In the genomic region with DNA sequence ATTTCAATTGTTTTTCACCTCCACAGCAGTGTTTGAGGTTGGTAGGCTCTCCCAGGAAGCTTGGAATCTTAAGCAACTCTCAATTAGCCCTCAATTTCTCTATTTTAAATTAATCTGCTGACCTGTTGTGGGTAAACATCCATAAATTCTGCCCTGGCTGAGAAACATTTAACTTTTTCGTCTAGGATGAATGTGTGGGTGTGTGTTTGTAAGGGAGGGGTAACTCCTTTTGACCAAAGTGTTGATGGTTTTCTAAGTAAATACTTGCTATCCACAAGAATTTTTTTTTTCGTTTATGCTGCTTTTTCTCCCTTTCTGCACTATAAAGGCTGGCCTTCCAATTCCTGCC, we compare ENCODE assay signal across 8 cellular contexts. TPM values are rescaled to one million over a fixed set of nuclear protein-coding genes. Genes with fewer than 3 reads are reported as not detected.
DNase-seq lines count a peak whose midpoint lies in the region; ATAC-seq, FAIRE-seq and TF ChIP-seq lines count a peak whose summit lies in the region.

No MANE protein-coding gene starts in this region.

- H3K9me3 Mint-ChIP-seq in activated CD4-positive, alpha-beta T cell treated with anti-CD3 and anti-CD28 coated beads, Interleukin-2, amount 10 ng/mL, durations not matched to agents 7 days and 5 days = no peaks in the 10 kb centered on the region

- CTCF ChIA-PET in activated CD4-positive, alpha-beta T cell treated with anti-CD3 and anti-CD28 coated beads, Interleukin-2, amount 10 ng/mL, durations not matched to agents 7 days and 5 days (lab: Charles Lee) = interaction anchor here (1.2 to 1.5 kb wide), 2 partner anchors 13 to 17 kb away, joined by 3 to 4 read pairs; no protein-coding TSS in a partner anchor
- CTCF ChIA-PET in HepG2 (lab: Yijun Ruan, JAX; ENCODE audit: low intra/inter-chr PET ratio, low total read pairs) = interaction anchor here (1.4 kb wide), 1 partner anchor 150 kb away, joined by 3 read pairs; no protein-coding TSS in a partner anchor

- H3K79me2 ChIP-seq in HepG2 (ENCODE audit: insufficient read depth, low read length) = peaks cover 46% of the 10 kb centered on the region

- ATAC-seq in HepG2 = no peak

- no peak for TF ChIP-seq EP300 in HepG2 (IDR thresholded peaks at IDR 0.05; ENCODE audit: low read depth in 2 of 2, low read length in 2 of 2)
- no peak for TF ChIP-seq EP300 in HepG2 (CRISPR knock-in tag; IDR thresholded peaks at IDR 0.05; ENCODE audit: borderline replicate concordance)

- POLR2A ChIA-PET in activated CD4-positive, alpha-beta T cell treated with anti-CD3 and anti-CD28 coated beads, Interleukin-2, amount 10 ng/mL, durations not matched to agents 7 days and 5 days (lab: Charles Lee) = interaction anchor here (0.6 to 1.0 kb wide), 2 partner anchors 82 to 239 kb away, joined by 3 read pairs; no protein-coding TSS in a partner anchor
- POLR2A ChIA-PET in HepG2 (lab: Yijun Ruan, JAX) = interaction anchor here (1.0 to 2.2 kb wide), 8 partner anchors 9 to 346 kb away, joined by 3 to 13 read pairs (median 5); a partner anchor contains a TSS

- TF ChIP-seq CTCF in ascending aorta (IDR thresholded peaks at IDR 0.05) (no peak), HepG2 (CRISPR knock-in tag; IDR thresholded peaks at IDR 0.05) (no peak), thyroid gland (IDR thresholded peaks at IDR 0.05) (no peak)

- peaks cover 48% of the 10 kb centered on the region for H3K4me1 Mint-ChIP-seq in activated CD4-positive, alpha-beta T cell treated with anti-CD3 and anti-CD28 coated beads, Interleukin-2, amount 10 ng/mL, durations not matched to agents 7 days and 5 days

- H3K4me3 ChIP-seq in ascending aorta = peak overlapping the region; percentile 63 to 88
- peak overlapping the region; percentile 77 to 99 (median 94) for H3K4me3 ChIP-seq in HepG2 (replicated peaks in 1 of 3; ENCODE audit: insufficient read depth in 1 of 3, low read depth in 2 of 3, low read length in 3 of 3)
- peak overlapping the region; percentile 43 to 80 (median 75) for H3K4me3 ChIP-seq in thyroid gland (replicated peaks in 1 of 3)

- peak overlapping the region; percentile 88 for H3K4me2 ChIP-seq in HepG2 (ENCODE audit: low read depth, low read length)

- no peak for TF ChIP-seq RAD21 in HepG2 (CRISPR knock-in tag; IDR thresholded peaks at IDR 0.05)

- peak overlapping the region; percentile 99 for H3K27ac Mint-ChIP-seq in activated CD4-positive, alpha-beta T cell treated with anti-CD3 and anti-CD28 coated beads, Interleukin-2, amount 10 ng/mL, durations not matched to agents 7 days and 5 days

- H3K27me3 ChIP-seq in ascending aorta (no peaks in the 10 kb centered on the region), HepG2 (ENCODE audit: control insufficient read depth in 1 of 2, insufficient read depth in 2 of 2, low read length in 2 of 2) (no peaks in the 10 kb centered on the region; a peak in 1 of 5 replicates), thyroid gland (no peaks in the 10 kb centered on the region)

- H3K4me3 Mint-ChIP-seq in activated CD4-positive, alpha-beta T cell treated with anti-CD3 and anti-CD28 coated beads, Interleukin-2, amount 10 ng/mL, durations not matched to agents 7 days and 5 days = peak overlapping the region; percentile 97

- H3K27ac ChIP-seq in ascending aorta = peak overlapping the region; percentile 95 to 97
- peak overlapping the region; percentile 97 for H3K27ac ChIP-seq in HepG2 (ENCODE audit: extremely low read length, insufficient read depth, low read length)
- H3K27ac ChIP-seq in thyroid gland = peak overlapping the region; percentile 81 to 97 (median 95)

- H4K20me1 ChIP-seq in HepG2 (ENCODE audit: insufficient read depth, low read length) = no peaks in the 10 kb centered on the region

- no peak for FAIRE-seq in HepG2 (lab: Jason Lieb, UNC)

- H3K9me3 ChIP-seq in ascending aorta (no peaks in the 10 kb centered on the region), HepG2 (ENCODE audit: low read length) (no peaks in the 10 kb centered on the region), thyroid gland (no peaks in the 10 kb centered on the region)

- no peak for DNase-seq in activated CD4-positive, alpha-beta T cell treated with anti-CD3 and anti-CD28 coated beads, Interleukin-2, amount 10 ng/mL, durations not matched to agents 7 days and 5 days
- no peak for DNase-seq in activated CD4-positive, alpha-beta T cell treated with anti-CD3 and anti-CD28 coated beads for 4 hours
- no peak for DNase-seq in ascending aorta (ENCODE audit: low spot score in 2 of 2)
- DNase-seq in HepG2 (ENCODE audit: low spot score) = no peak
- no peak for DNase-seq in thyroid gland
- DNase-seq in activated gamma-delta T cell (lab: John Stamatoyannopoulos, UW) = no peak
- no peak for DNase-seq in SKM-1 (lab: John Stamatoyannopoulos, UW; ENCODE audit: unreplicated experiment)
- no peak for DNase-seq in activated CD4-positive, alpha-beta T cell treated with anti-CD3 and anti-CD28 coated beads, Interleukin-2, amount 50 U/mL, for 48 hours

- H3K9ac ChIP-seq in HepG2 (ENCODE audit: insufficient read depth, low read depth, low read length) = peak overlapping the region; percentile 96

- H3K36me3 Mint-ChIP-seq in activated CD4-positive, alpha-beta T cell treated with anti-CD3 and anti-CD28 coated beads, Interleukin-2, amount 10 ng/mL, durations not matched to agents 7 days and 5 days (ENCODE audit: low read depth) = peaks cover 38% of the 10 kb centered on the region

- H2AFZ ChIP-seq in HepG2 (ENCODE audit: low read length) = no peak overlapping the region

- no peak for TF ChIP-seq POLR2A in HepG2 (IDR thresholded peaks at IDR 0.05; ENCODE audit: insufficient read depth in 1 of 2, low read depth in 2 of 2, low read length in 2 of 2)
- no peak for TF ChIP-seq POLR2A in thyroid gland (IDR thresholded peaks at IDR 0.05)

- 0% methylated on average over 2 of the region's 2 CpGs for WGBS in HepG2 (ENCODE audit: low lambda C conversion rate)
- 0 to 2% methylated on average over 2 of the region's 2 CpGs for WGBS in thyroid gland, 2 donors

- in situ Hi-C loops in HepG2 (cut with HindIII; ENCODE audit: extremely low pct_ligation_motif_present, low pct_unique_long_range_greater_than_20kb) = loop anchor here (10.0 kb wide), 1 partner anchor 240 kb away; a partner anchor contains a TSS

- BruUV-seq in HepG2 (replicated peaks; lab: Mats Ljungman, UMichigan) = TSS peak; percentile 71

- H3K4me1 ChIP-seq in ascending aorta = peaks cover 6 to 24% of the 10 kb centered on the region in 2 donors
- peaks cover 37% of the 10 kb centered on the region for H3K4me1 ChIP-seq in HepG2 (ENCODE audit: insufficient read depth, low read length)
- peaks cover 17 to 21% of the 10 kb centered on the region in 2 donors for H3K4me1 ChIP-seq in thyroid gland

- H3K36me3 ChIP-seq in ascending aorta (peaks cover 10 to 11% of the 10 kb centered on the region in 2 donors), HepG2 (replicated peaks in 1 of 2; ENCODE audit: control insufficient read depth in 1 of 2, insufficient read depth in 2 of 2, low read length in 2 of 2) (peaks cover 5 to 9% of the 10 kb centered on the region in 2 experiments), thyroid gland (peaks cover 16 to 24% of the 10 kb centered on the region in 2 donors)

- intact Hi-C loops in ascending aorta (cut with DNase I) (loop anchor here (1.0 to 5.0 kb wide), 2 partner anchors 81 to 243 kb away; a partner anchor contains a TSS), HepG2 (cut with micrococcal nuclease; ENCODE audit: unreplicated experiment) (no loop called here), thyroid gland (cut with DNase I) (no loop called here)

- H3K27me3 Mint-ChIP-seq in activated CD4-positive, alpha-beta T cell treated with anti-CD3 and anti-CD28 coated beads, Interleukin-2, amount 10 ng/mL, durations not matched to agents 7 days and 5 days = no peaks in the 10 kb centered on the region

TF ChIP-seq in HepG2, 621 proteins besides CTCF, POLR2A, EP300 and RAD21 (continues in another document):
- TF ChIP-seq, protein P1, sequence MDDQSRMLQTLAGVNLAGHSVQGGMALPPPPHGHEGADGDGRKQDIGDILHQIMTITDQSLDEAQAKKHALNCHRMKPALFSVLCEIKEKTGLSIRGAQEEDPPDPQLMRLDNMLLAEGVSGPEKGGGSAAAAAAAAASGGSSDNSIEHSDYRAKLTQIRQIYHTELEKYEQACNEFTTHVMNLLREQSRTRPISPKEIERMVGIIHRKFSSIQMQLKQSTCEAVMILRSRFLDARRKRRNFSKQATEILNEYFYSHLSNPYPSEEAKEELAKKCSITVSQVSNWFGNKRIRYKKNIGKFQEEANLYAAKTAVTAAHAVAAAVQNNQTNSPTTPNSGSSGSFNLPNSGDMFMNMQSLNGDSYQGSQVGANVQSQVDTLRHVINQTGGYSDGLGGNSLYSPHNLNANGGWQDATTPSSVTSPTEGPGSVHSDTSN (CRISPR knock-in tag; IDR thresholded peaks at IDR 0.05; ENCODE audit: borderline replicate concordance) = no peak

RNA-seq across cellular contexts. Expression of a gene that starts 1.0 kb away (rescaled TPM):
- total RNA-seq in activated CD4-positive, alpha-beta T cell treated with anti-CD3 and anti-CD28 coated beads, Interleukin-2, amount 10 ng/mL, durations not matched to agents 7 days and 5 days = 10 to 100 TPM; 48.0 to 48.5 TPM
- 23.0 TPM for total RNA-seq in ascending aorta
- 8.7 and 18.5 TPM in 2 replicates for total RNA-seq in HepG2 (2016; rRNA removed; fragmentation: Illumina TruSeq; extraction: Trizol)
- total RNA-seq in HepG2 (2016; cell fraction: cytosol; rRNA removed; fragmentation: Illumina TruSeq; extraction: Trizol; ENCODE audit: low read depth) = 2.8 and 4.2 TPM in 2 replicates
- total RNA-seq in HepG2 (2016; cell fraction: insoluble cytoplasmic fraction; rRNA removed; fragmentation: Illumina TruSeq; extraction: Trizol) = 9.5 and 16.0 TPM in 2 replicates
- 10.4 and 12.8 TPM in 2 replicates for total RNA-seq in HepG2 (2016; cell fraction: membrane; rRNA removed; fragmentation: Illumina TruSeq; extraction: Trizol)
- total RNA-seq in HepG2 (2016; cell fraction: nucleus; rRNA removed; fragmentation: Illumina TruSeq; extraction: Trizol) = 18.8 and 19.6 TPM in 2 replicates
- polyA plus RNA-seq in HepG2 (2011; rRNA removed) = 9.5 and 11.4 TPM in 2 replicates
- polyA plus RNA-seq in HepG2 (2011; cell fraction: cytosol; rRNA removed) = 7.6 and 9.8 TPM in 2 replicates
- 9.0 and 13.7 TPM in 2 replicates for polyA plus RNA-seq in HepG2 (2011; cell fraction: nucleus; rRNA removed)
- polyA plus RNA-seq in HepG2 (2012) = 19.1 and 23.5 TPM in 2 replicates
- polyA plus RNA-seq in HepG2 (2016; cell fraction: cytosol; fragmentation: Illumina TruSeq; extraction: Trizol; ENCODE audit: low read depth) = 5.6 and 6.9 TPM in 2 replicates
- polyA plus RNA-seq in HepG2 (2016; cell fraction: insoluble cytoplasmic fraction; fragmentation: Illumina TruSeq; extraction: Trizol; ENCODE audit: low read depth) = 28.6 and 29.5 TPM in 2 replicates
- 15.8 and 17.1 TPM in 2 replicates for polyA plus RNA-seq in HepG2 (2016; cell fraction: membrane; fragmentation: Illumina TruSeq; extraction: Trizol; ENCODE audit: low read depth)
- 34.8 TPM in 2 replicates for polyA plus RNA-seq in HepG2 (2016; cell fraction: nucleus; fragmentation: Illumina TruSeq; extraction: Trizol; ENCODE audit: insufficient read depth, low read depth)
- polyA minus RNA-seq in HepG2 (2011; rRNA and poly(A)+ RNA removed; ENCODE audit: low replicate concordance) = 2.9 and 10.3 TPM in 2 replicates
- 12.7 and 13.0 TPM in 2 replicates for polyA minus RNA-seq in HepG2 (2011; cell fraction: cytosol; rRNA and poly(A)+ RNA removed)
- polyA minus RNA-seq in HepG2 (2011; cell fraction: nucleus; rRNA and poly(A)+ RNA removed) = 28.2 and 31.2 TPM in 2 replicates
- total RNA-seq in thyroid gland = 10 to 100 TPM; 36.4 to 45.2 (median 41.1) TPM
